In genomic region chr7:42587826-42588225, GRCh38 we compare ENCODE assay signal across 1 cellular context.
TF ChIP-seq lines count a peak whose summit lies in the region.

No MANE protein-coding gene starts in this region.

TF ChIP-seq in GM23338, 12 proteins besides CTCF, POLR2A, EP300 and RAD21 (continued from another document):
- TF ChIP-seq ZNF462 (CRISPR knock-in tag; IDR thresholded peaks at IDR 0.05) (no peak), JUNB (IDR thresholded peaks at IDR 0.05; ENCODE audit: unreplicated experiment) (no peak), EZH2phosphoT487 (IDR thresholded peaks at IDR 0.05; ENCODE audit: unreplicated experiment) (no peak), ZNF331 (CRISPR knock-in tag; IDR thresholded peaks at IDR 0.05; ENCODE audit: low read depth) (no peak), EZH2 (IDR thresholded peaks at IDR 0.05; ENCODE audit: low read depth, unreplicated experiment) (no peak), STAT1 (IDR thresholded peaks at IDR 0.05; ENCODE audit: unreplicated experiment) (no peak), ETS1 (IDR thresholded peaks at IDR 0.05) (no peak), ZNF114 (CRISPR knock-in tag; IDR thresholded peaks at IDR 0.05) (no peak)
